8 cellular contexts compared by ENCODE assay signal in the genomic region with DNA sequence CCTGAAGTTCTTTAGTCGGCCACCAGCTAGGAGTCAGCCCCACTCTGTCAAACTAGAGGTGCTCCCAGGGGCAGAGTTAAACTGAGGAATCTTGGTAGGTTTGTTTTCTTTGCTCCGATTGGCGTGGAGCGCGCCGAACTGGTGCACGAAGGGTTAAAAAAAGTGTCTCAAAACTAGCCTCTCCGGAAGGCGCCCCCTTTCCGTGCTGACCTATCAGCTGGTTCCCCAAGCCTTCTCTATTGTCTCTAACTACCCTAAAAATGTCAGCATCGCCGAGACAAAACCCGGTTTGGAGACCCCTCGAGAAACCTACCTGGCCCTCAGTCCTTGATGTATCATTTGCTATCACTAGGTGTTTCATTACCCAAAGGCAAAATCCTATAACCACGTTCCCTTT. TPM values are rescaled to one million over a fixed set of nuclear protein-coding genes. Genes with fewer than 3 reads are reported as not detected.
A peak's percentile ranks its signal among the peaks of the same experiment; 100 is the strongest.
DNase-seq lines count a peak whose midpoint lies in the region; ATAC-seq, FAIRE-seq and TF ChIP-seq lines count a peak whose summit lies in the region.

No MANE protein-coding gene starts in this region.

- H3K4me3 ChIP-seq in iPS-15b (ENCODE audit: low read depth, low read length) (peak overlapping the region; percentile 80), smooth muscle cell (peak overlapping the region; percentile 65)

- no peak overlapping the region for H3K27ac Mint-ChIP-seq in activated T-helper 1 cell treated with anti-CD3 and anti-CD28 coated beads, Interleukin-12 subunit alpha, Interleukin-12 subunit beta, Interleukin-2, Interleukin-4 antibody, amounts not matched to agents 30 ng/mL and 10 ng/mL and 1 ng/mL, durations not matched to agents 14 hours and 24 hours and 36 hours

- peaks cover 61% of the 10 kb centered on the region for H3K27me3 Mint-ChIP-seq in activated T-helper 1 cell treated with anti-CD3 and anti-CD28 coated beads, Interleukin-12 subunit alpha, Interleukin-12 subunit beta, Interleukin-2, Interleukin-4 antibody, amounts not matched to agents 30 ng/mL and 10 ng/mL and 1 ng/mL, durations not matched to agents 14 hours and 24 hours and 36 hours (ENCODE audit: insufficient read depth)

- 2% methylated on average over 15 of the region's 15 CpGs for WGBS in smooth muscle cell (ENCODE audit: low lambda C conversion rate)

- peak overlapping the region; percentile 78 for H3K4me3 Mint-ChIP-seq in activated T-helper 1 cell treated with anti-CD3 and anti-CD28 coated beads, Interleukin-12 subunit alpha, Interleukin-12 subunit beta, Interleukin-2, Interleukin-4 antibody, amounts not matched to agents 30 ng/mL and 10 ng/mL and 1 ng/mL, durations not matched to agents 14 hours and 24 hours and 36 hours

- TF ChIP-seq CTCF in smooth muscle cell (IDR thresholded peaks at IDR 0.05; ENCODE audit: borderline replicate concordance, insufficient read depth, poor library complexity, severe bottlenecking), result no peak

- H3K79me2 ChIP-seq in smooth muscle cell (ENCODE audit: low read depth), result peaks cover 38% of the 10 kb centered on the region

- TF ChIP-seq POLR2A in H54 (IDR thresholded peaks at IDR 0.05; ENCODE audit: low read depth, low read length), result 0 out of 2 replicates have a peak, but pooled peaks have one; percentile 11

- H4K20me1 ChIP-seq in smooth muscle cell (ENCODE audit: low read depth), result no peaks in the 10 kb centered on the region

- H3K9me3 ChIP-seq in iPS-15b (ENCODE audit: control insufficient read depth, insufficient read depth, low read length) (no peaks in the 10 kb centered on the region), smooth muscle cell (replicated peaks; ENCODE audit: low read depth) (no peaks in the 10 kb centered on the region)

- H3K36me3 ChIP-seq in iPS-15b (ENCODE audit: control insufficient read depth, insufficient read depth, low read length) (no peaks in the 10 kb centered on the region), smooth muscle cell (ENCODE audit: low read depth) (no peaks in the 10 kb centered on the region)

- peaks cover 19% of the 10 kb centered on the region for H3F3A ChIP-seq in smooth muscle cell (ENCODE audit: low read depth)

- H2AFZ ChIP-seq in smooth muscle cell (ENCODE audit: low read depth), result peak overlapping the region; percentile 63

- no peak for FAIRE-seq in H54 (lab: Jason Lieb, UNC)

- intact Hi-C loops in activated T-helper 1 cell treated with anti-CD3 and anti-CD28 coated beads, Interleukin-12 subunit alpha, Interleukin-12 subunit beta, Interleukin-2, Interleukin-4 antibody, amounts not matched to agents 30 ng/mL and 10 ng/mL and 1 ng/mL, durations not matched to agents 14 hours and 24 hours and 36 hours (cut with micrococcal nuclease), result loop anchor here (5.0 to 10.0 kb wide), 2 partner anchors 185 to 1317 kb away; no protein-coding TSS in a partner anchor

- peaks cover 2% of the 10 kb centered on the region for H3K36me3 Mint-ChIP-seq in activated T-helper 1 cell treated with anti-CD3 and anti-CD28 coated beads, Interleukin-12 subunit alpha, Interleukin-12 subunit beta, Interleukin-2, Interleukin-4 antibody, amounts not matched to agents 30 ng/mL and 10 ng/mL and 1 ng/mL, durations not matched to agents 14 hours and 24 hours and 36 hours (ENCODE audit: low read depth)

- no peak for ATAC-seq in GM21576 (IDR thresholded peaks at IDR 0.05; ENCODE audit: unreplicated experiment)

- H3K27ac ChIP-seq in smooth muscle cell (ENCODE audit: low read depth), result peak overlapping the region; percentile 66

- peaks cover 5% of the 10 kb centered on the region for H3K4me1 ChIP-seq in iPS-15b (ENCODE audit: control insufficient read depth, insufficient read depth, low read length)
- peaks cover 4% of the 10 kb centered on the region for H3K4me1 ChIP-seq in smooth muscle cell (ENCODE audit: low read depth)

- H3K4me2 ChIP-seq in smooth muscle cell, result peak overlapping the region; percentile 95

- DNase-seq in H54 (ENCODE audit: insufficient read length, low spot score), result no peak
- DNase-seq in activated T-helper 1 cell treated with anti-CD3 and anti-CD28 coated beads, Interleukin-12 subunit alpha, Interleukin-12 subunit beta, Interleukin-2, Interleukin-4 antibody, amounts not matched to agents 30 ng/mL and 10 ng/mL and 1 ng/mL, durations not matched to agents 14 hours and 24 hours and 36 hours (ENCODE audit: low spot score), result no peak
- DNase-seq in smooth muscle cell (lab: John Stamatoyannopoulos, UW; ENCODE audit: unreplicated experiment), result no peak
- no peak for DNase-seq in activated T-cell treated with anti-CD3 and anti-CD28 coated beads, Interleukin-2, amount 50 U/mL, for 1 hour
- DNase-seq in HUDEP-2 (lab: John Stamatoyannopoulos, UW; ENCODE audit: unreplicated experiment in 76 of 76), result no peak
- no peak for DNase-seq in stimulated activated CD4-positive, alpha-beta T cell treated with anti-CD3 and anti-CD28 coated beads, Interleukin-1b, Interleukin-23, amount 100 ng/mL, for 48 hours

- H3K27me3 ChIP-seq in iPS-15b (ENCODE audit: control insufficient read depth, insufficient read depth, low read length), result peaks cover 43% of the 10 kb centered on the region
- no peaks in the 10 kb centered on the region for H3K27me3 ChIP-seq in smooth muscle cell (ENCODE audit: low read depth)

- peaks cover 27% of the 10 kb centered on the region for H3K4me1 Mint-ChIP-seq in activated T-helper 1 cell treated with anti-CD3 and anti-CD28 coated beads, Interleukin-12 subunit alpha, Interleukin-12 subunit beta, Interleukin-2, Interleukin-4 antibody, amounts not matched to agents 30 ng/mL and 10 ng/mL and 1 ng/mL, durations not matched to agents 14 hours and 24 hours and 36 hours (ENCODE audit: low read depth)

- no peaks in the 10 kb centered on the region for H3K9me3 Mint-ChIP-seq in activated T-helper 1 cell treated with anti-CD3 and anti-CD28 coated beads, Interleukin-12 subunit alpha, Interleukin-12 subunit beta, Interleukin-2, Interleukin-4 antibody, amounts not matched to agents 30 ng/mL and 10 ng/mL and 1 ng/mL, durations not matched to agents 14 hours and 24 hours and 36 hours

- peak overlapping the region; percentile 14 for H3K9ac ChIP-seq in iPS-15b (ENCODE audit: low read depth, low read length)
- peak overlapping the region; percentile 69 for H3K9ac ChIP-seq in smooth muscle cell (ENCODE audit: low read depth)

RNA-seq across cellular contexts. Expression of a gene that starts 2.2 kb away (rescaled TPM):
- 0.07 TPM in 1 of 2 replicates, not detected in the other for total RNA-seq in activated T-helper 1 cell treated with anti-CD3 and anti-CD28 coated beads, Interleukin-12 subunit alpha, Interleukin-12 subunit beta, Interleukin-2, Interleukin-4 antibody, amounts not matched to agents 30 ng/mL and 10 ng/mL and 1 ng/mL, durations not matched to agents 14 hours and 24 hours and 36 hours
- total RNA-seq in smooth muscle cell, result 63.3 and 76.5 TPM in 2 replicates
- polyA plus RNA-seq in smooth muscle cell, result 25.6 and 29.1 TPM in 2 replicates

Comparison
In these comparisons a context has a peak if more than half of its experiments do, and no peak if none do; other contexts are left out.
1. RNA of a gene that starts 2.2 kb away (total RNA-seq): 63.3 to 76.5 TPM in smooth muscle cell; 0.07 TPM in activated T-helper 1 cell treated with anti-CD3 and anti-CD28 coated beads, Interleukin-12 subunit alpha, Interleukin-12 subunit beta, Interleukin-2, Interleukin-4 antibody, amounts not matched to agents 30 ng/mL and 10 ng/mL and 1 ng/mL, durations not matched to agents 14 hours and 24 hours and 36 hours; every median in the first group is over 10 times any median in the second.